ENCODE assay signal across 16 cellular contexts in genomic region chr13:80654638-80655249, GRCh38.
DNase-seq lines count a peak whose midpoint lies in the region; ATAC-seq and TF ChIP-seq lines count a peak whose summit lies in the region.
"Had no signal": no experiment of that assay in that cellular context is flagged by ENCODE, and none has a peak within 500 bp of the region (broad histone marks: within the 10 kb centered on the region; RNA-seq: fewer than 3 reads in every experiment).

No MANE protein-coding gene starts in this region.

- H3K36me3 ChIP-seq in OCI-LY1 (ENCODE audit: insufficient read depth, low read length) (no peaks in the 10 kb centered on the region), heart left ventricle (no peaks in the 10 kb centered on the region), osteoblast (ENCODE audit: insufficient read depth, low read length) (no peaks in the 10 kb centered on the region), suprapubic skin (no peaks in the 10 kb centered on the region)
- H3K36me3 ChIP-seq: BLaER1, WERI-Rb-1 had no signal

- H3K9me2 ChIP-seq in OCI-LY1 (ENCODE audit: low read depth, low read length) = no peaks in the 10 kb centered on the region

- intact Hi-C loops in heart left ventricle (cut with DNase I) = no loop called here

- CTCF ChIA-PET in GM10248 (lab: Yijun Ruan, JAX) = no interaction called here

- peak overlapping the region; percentile 39; the same call in 1 of the 2 replicates for H3K9ac ChIP-seq in OCI-LY1 (ENCODE audit: low read length)
- H3K9ac ChIP-seq: BLaER1 had no signal

- 49 to 73% (median 56%) methylated on average over 29 to 37 of the region's 37 CpGs for WGBS in heart left ventricle, 4 donors
- 59% methylated on average over 10 of the region's 37 CpGs for WGBS in suprapubic skin

- no peak for TF ChIP-seq POLR2A in heart left ventricle (IDR thresholded peaks at IDR 0.05)
- no peak for TF ChIP-seq POLR2A in suprapubic skin (IDR thresholded peaks at IDR 0.05)

- H3K27me3 ChIP-seq in OCI-LY1 (ENCODE audit: insufficient read depth, low read length) = no peaks in the 10 kb centered on the region
- H3K27me3 ChIP-seq in heart left ventricle = no peaks in the 10 kb centered on the region
- H3K27me3 ChIP-seq in osteoblast (ENCODE audit: insufficient read depth, low read length) = no peaks in the 10 kb centered on the region
- H3K27me3 ChIP-seq in suprapubic skin = no peaks in the 10 kb centered on the region
- H3K27me3 ChIP-seq: BLaER1 had no signal

- H2AFZ ChIP-seq in OCI-LY1 (ENCODE audit: low read length) (no peak overlapping the region), osteoblast (ENCODE audit: low read length) (no peak overlapping the region)

- peak overlapping the region; percentile 52 for H3K4me2 ChIP-seq in OCI-LY1 (ENCODE audit: low read length)
- no peak overlapping the region for H3K4me2 ChIP-seq in osteoblast (ENCODE audit: insufficient read depth, low read length)
- H3K4me2 ChIP-seq: BLaER1 had no signal

- TF ChIP-seq EP300 in suprapubic skin (IDR thresholded peaks at IDR 0.05) = no peak

- H3K27ac ChIP-seq in OCI-LY1 (ENCODE audit: low read depth, low read length, poor library complexity, severe bottlenecking) = no peak overlapping the region
- H3K27ac ChIP-seq in heart left ventricle = peak overlapping the region in 2 of 12 donors; percentile 23 to 30
- H3K27ac ChIP-seq in osteoblast (ENCODE audit: low read depth, low read length) = no peak overlapping the region
- H3K27ac ChIP-seq in suprapubic skin = no peak overlapping the region
- H3K27ac ChIP-seq: BLaER1, WERI-Rb-1 had no signal

- H3K79me2 ChIP-seq in OCI-LY1 (ENCODE audit: insufficient read depth, low read length) = no peaks in the 10 kb centered on the region
- no peaks in the 10 kb centered on the region for H3K79me2 ChIP-seq in osteoblast (ENCODE audit: insufficient read depth, low read length)

- no peaks in the 10 kb centered on the region for H3F3A ChIP-seq in OCI-LY1 (ENCODE audit: insufficient read depth, low read length)

- peak in 3 of 4 donors; percentile 48 to 74 (median 73) for ATAC-seq in heart left ventricle
- no peak for ATAC-seq in GM18868 (IDR thresholded peaks at IDR 0.05; ENCODE audit: unreplicated experiment)

- H3K9me3 ChIP-seq in OCI-LY1 (ENCODE audit: low read length) (no peaks in the 10 kb centered on the region), heart left ventricle (peaks cover 0 to 4% (median 0%) of the 10 kb centered on the region in 12 donors), osteoblast (ENCODE audit: low read depth, low read length) (peaks cover 2% of the 10 kb centered on the region), suprapubic skin (peaks cover 3% of the 10 kb centered on the region)

- H4K20me1 ChIP-seq in OCI-LY1 (ENCODE audit: insufficient read depth, low read length) (no peaks in the 10 kb centered on the region), osteoblast (ENCODE audit: insufficient read depth, low read length) (no peaks in the 10 kb centered on the region)
- H4K20me1 ChIP-seq: BLaER1 had no signal

- H3K4me3 ChIP-seq in GM08714 (ENCODE audit: low read length) (peak overlapping the region; percentile 39; the same call in 1 of the 2 replicates), OCI-LY1 (ENCODE audit: low read depth, low read length, poor library complexity, severe bottlenecking) (peak overlapping the region; percentile 57), heart left ventricle (peak overlapping the region in 10 of 12 donors; percentile 14 to 50 (median 42)), osteoblast (ENCODE audit: insufficient read depth, low read length) (no peak overlapping the region), suprapubic skin (no peak overlapping the region)
- H3K4me3 ChIP-seq: BLaER1 had no signal

- TF ChIP-seq CTCF in OCI-LY1 (IDR thresholded peaks at IDR 0.05; ENCODE audit: low read length) = no peak
- no peak for TF ChIP-seq CTCF in heart left ventricle (IDR thresholded peaks at IDR 0.05)
- no peak for TF ChIP-seq CTCF in osteoblast (IDR thresholded peaks at IDR 0.05; ENCODE audit: extremely low read depth, low read depth, low read length)
- TF ChIP-seq CTCF in GM10248 (IDR thresholded peaks at IDR 0.05; ENCODE audit: control extremely low read depth, extremely low read depth, low read depth, missing control alignments) = no peak
- no peak for TF ChIP-seq CTCF in suprapubic skin (IDR thresholded peaks at IDR 0.05)

- H3K4me1 ChIP-seq in OCI-LY1 (ENCODE audit: insufficient read depth, low read length, severe bottlenecking) = peaks cover 16% of the 10 kb centered on the region
- no peaks in the 10 kb centered on the region for H3K4me1 ChIP-seq in heart left ventricle
- no peaks in the 10 kb centered on the region for H3K4me1 ChIP-seq in osteoblast (ENCODE audit: insufficient read depth, low read length)
- no peaks in the 10 kb centered on the region for H3K4me1 ChIP-seq in suprapubic skin
- H3K4me1 ChIP-seq: BLaER1 had no signal

- POLR2A ChIA-PET in GM10248 (lab: Yijun Ruan, JAX) = no interaction called here

- peak in 3 of 5 donors; percentile 25 to 56 (median 29) for DNase-seq in heart left ventricle
- DNase-seq in osteoblast (ENCODE audit: insufficient read length, low spot score, missing footprints) = peak; percentile 48
- DNase-seq in GM10248 (ENCODE audit: extremely low spot score) = no peak
- DNase-seq in activated CD4-positive, alpha-beta T cell treated with anti-CD3 and anti-CD28 coated beads for 4 hours = no peak
- no peak for DNase-seq in suprapubic skin (ENCODE audit: low spot score in 2 of 2)
- DNase-seq: activated T-cell treated with anti-CD3 and anti-CD28 coated beads, Interleukin-2, amount 50 U/mL, for 1 hour; amniotic stem cell; EL; NCI-H1417 treated with DMSO at 0.1 percent for 48 hours; NCI-H774; stimulated activated CD4-positive, alpha-beta T cell treated with anti-CD3 and anti-CD28 coated beads, Interleukin-4, amount 100 ng/mL, for 24 hours; WERI-Rb-1 had no signal

Comparison
In these comparisons a context has a peak if more than half of its experiments do, and no peak if none do; other contexts are left out.
1. H3K4me3 ChIP-seq: peak in GM08714 (single experiment), OCI-LY1 (single experiment) and heart left ventricle (10 of 12); none in osteoblast (single experiment) and suprapubic skin (single experiment).
2. DNase-seq: peak in heart left ventricle (3 of 5) and osteoblast (single experiment); none in GM10248 (single experiment), activated CD4-positive, alpha-beta T cell treated with anti-CD3 and anti-CD28 coated beads for 4 hours (0 of 2) and suprapubic skin (0 of 2).